9 cellular contexts compared by ENCODE assay signal in the genomic region with DNA sequence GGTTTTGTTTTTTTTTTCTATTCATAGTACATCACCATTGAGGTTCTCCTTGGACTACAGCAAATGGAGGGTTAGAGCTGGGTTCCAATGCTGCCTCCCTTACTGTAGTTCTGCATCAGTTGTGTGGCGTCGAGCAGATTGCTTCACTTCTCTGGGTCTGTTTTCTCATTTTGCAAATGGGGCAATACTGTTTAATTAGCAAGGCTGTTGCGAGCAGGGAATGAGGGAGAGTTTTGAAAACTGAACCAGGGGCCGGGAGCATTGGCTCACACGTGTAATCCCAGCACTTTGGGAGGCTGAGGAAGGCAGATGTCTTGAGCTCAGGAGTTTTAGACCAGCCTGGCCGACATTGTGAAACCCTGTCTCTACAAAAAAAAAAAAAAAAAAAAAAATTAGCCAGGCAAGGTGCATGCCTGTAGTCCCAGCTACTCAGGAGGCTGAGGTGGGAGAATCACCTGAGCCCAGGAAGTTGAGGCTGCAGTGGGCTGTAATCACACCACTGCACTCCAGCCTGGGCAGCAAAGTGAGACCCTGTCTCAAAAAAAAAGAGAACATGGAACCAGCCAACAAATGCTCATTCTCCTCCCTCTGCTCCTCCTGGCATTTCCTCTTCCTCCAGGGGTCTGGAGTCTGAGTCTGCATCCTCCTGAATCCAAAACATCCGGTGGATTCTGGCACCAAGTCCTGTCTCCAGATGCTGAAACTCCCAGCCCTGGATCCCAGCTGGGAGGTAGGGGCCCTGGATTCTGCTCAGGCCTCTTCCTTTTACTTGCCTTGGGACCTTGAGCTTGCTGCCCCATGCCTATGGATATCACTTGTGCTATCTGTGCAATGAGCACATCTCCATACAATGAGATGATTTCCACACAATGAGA. TPM values are rescaled to one million over a fixed set of nuclear protein-coding genes. Genes with fewer than 3 reads are reported as not detected.
A peak's percentile ranks its signal among the peaks of the same experiment; 100 is the strongest.
DNase-seq lines count a peak whose midpoint lies in the region; ATAC-seq and TF ChIP-seq lines count a peak whose summit lies in the region.
"Had no signal": no experiment of that assay in that cellular context is flagged by ENCODE, and none has a peak within 500 bp of the region (broad histone marks: within the 10 kb centered on the region; RNA-seq: fewer than 3 reads in every experiment).

No MANE protein-coding gene starts in this region.

- CTCF ChIA-PET in HCT116 (lab: Charles Lee) = interaction anchor here (0.6 kb wide), 1 partner anchor 280 kb away, joined by 3 read pairs; no protein-coding TSS in a partner anchor

- H3K4me1 ChIP-seq in HCT116 (ENCODE audit: control insufficient read depth in 1 of 2, insufficient read depth in 2 of 2, low read length in 2 of 2) = peaks cover 36 to 69% of the 10 kb centered on the region in 2 experiments
- H3K4me1 ChIP-seq in smooth muscle cell (ENCODE audit: low read depth) = peaks cover 18% of the 10 kb centered on the region

- no peaks in the 10 kb centered on the region for H3K9me2 ChIP-seq in HCT116 (ENCODE audit: insufficient read depth)

- no peaks in the 10 kb centered on the region for H3F3A ChIP-seq in smooth muscle cell (ENCODE audit: low read depth)

- H2AFZ ChIP-seq in HCT116 (ENCODE audit: low read depth, low read length, poor library complexity, severe bottlenecking) (peak overlapping the region; percentile 68), smooth muscle cell (ENCODE audit: low read depth) (peak overlapping the region; percentile 51)

- no peak overlapping the region for H3K4me3 ChIP-seq in HCT116 (replicated peaks in 1 of 2; ENCODE audit: low read depth in 1 of 2, low read length in 2 of 2)
- no peak overlapping the region for H3K4me3 ChIP-seq in foreskin fibroblast (ENCODE audit: low read depth in 1 of 2, low read length in 2 of 2)
- no peak overlapping the region for H3K4me3 ChIP-seq in smooth muscle cell
- H3K4me3 ChIP-seq: cardiac muscle cell had no signal

- no peak for TF ChIP-seq POLR2A in HCT116 (IDR thresholded peaks at IDR 0.05; ENCODE audit: borderline replicate concordance, extremely low read depth, insufficient read depth, insufficient read length)

- H3K4me2 ChIP-seq in HCT116 (ENCODE audit: low read length) (peak overlapping the region; percentile 62), smooth muscle cell (no peak overlapping the region)

- BruUV-seq in HCT116 (replicated peaks; lab: Mats Ljungman, UMichigan) = no TSS peak

- H3K9ac ChIP-seq in HCT116 (ENCODE audit: low read length) (peak overlapping the region; percentile 18; the same call in 1 of the 2 replicates), smooth muscle cell (ENCODE audit: low read depth) (no peak overlapping the region)

- no peak for TF ChIP-seq RAD21 in HCT116 (IDR thresholded peaks at IDR 0.05; ENCODE audit: low read depth)

- no peaks in the 10 kb centered on the region for H3K9me3 ChIP-seq in HCT116 (ENCODE audit: control insufficient read depth in 1 of 2, insufficient read depth in 1 of 2, low read depth in 1 of 2, low read length in 2 of 2)
- no peaks in the 10 kb centered on the region for H3K9me3 ChIP-seq in smooth muscle cell (replicated peaks; ENCODE audit: low read depth)

- intact Hi-C loops in HCT116 (cut with micrococcal nuclease) = no loop called here

- no peak for TF ChIP-seq CTCF in HCT116 (IDR thresholded peaks at IDR 0.05 in 2 of 3, conservative IDR thresholded peaks at IDR 0.05 in 1 of 3; ENCODE audit: borderline replicate concordance in 1 of 3, insufficient read depth in 1 of 3, low read depth in 2 of 3, low read length in 2 of 3)
- no peak for TF ChIP-seq CTCF in foreskin fibroblast (IDR thresholded peaks at IDR 0.05; ENCODE audit: low read depth, low read length)
- TF ChIP-seq CTCF in smooth muscle cell (IDR thresholded peaks at IDR 0.05; ENCODE audit: borderline replicate concordance, insufficient read depth, poor library complexity, severe bottlenecking) = no peak

- H4K20me1 ChIP-seq in HCT116 (ENCODE audit: insufficient read depth) (no peaks in the 10 kb centered on the region), smooth muscle cell (ENCODE audit: low read depth) (peaks cover 3% of the 10 kb centered on the region)

- WGBS in smooth muscle cell (ENCODE audit: low lambda C conversion rate) = 59% methylated on average over 7 of the region's 7 CpGs

- no peak for ATAC-seq in HCT116

- DNase-seq in HCT116 (ENCODE audit: low read depth, low spot score) (no peak), SKM-1 (lab: John Stamatoyannopoulos, UW; ENCODE audit: unreplicated experiment) (peak; percentile 10), foreskin fibroblast (peak; percentile 73 to 79), smooth muscle cell (lab: John Stamatoyannopoulos, UW; ENCODE audit: unreplicated experiment) (no peak), NCI-H146 (lab: John Stamatoyannopoulos, UW) (no peak), mucosa of gallbladder (ENCODE audit: low spot score) (no peak)
- DNase-seq in effector CD4-positive, alpha-beta T cell = no peak
- DNase-seq: activated CD8-positive, alpha-beta memory T cell treated with anti-CD3 and anti-CD28 coated beads for 24 hours had no signal

- POLR2A ChIA-PET in HCT116 (lab: Charles Lee) = interaction anchor here (0.7 to 10.4 kb wide), 3 partner anchors 21 to 609 kb away, joined by 3 to 162 read pairs (median 3); no protein-coding TSS in a partner anchor

- RAD21 ChIA-PET in HCT116 (lab: Charles Lee; ENCODE audit: low non-redundant PET in 1 of 2, low total read pairs in 2 of 2, uncharacterized antibody in 2 of 2, unreplicated experiment in 2 of 2) = no interaction called here

- H3K79me2 ChIP-seq in HCT116 (ENCODE audit: insufficient read depth, low read length) (peaks cover 19% of the 10 kb centered on the region), smooth muscle cell (ENCODE audit: low read depth) (peaks cover 13% of the 10 kb centered on the region)

- H3K27ac ChIP-seq in HCT116 (ENCODE audit: low read depth, low read length) (peak overlapping the region; percentile 28), smooth muscle cell (ENCODE audit: low read depth) (peak overlapping the region; percentile 19)

- no peaks in the 10 kb centered on the region; a peak in 1 of 4 replicates for H3K36me3 ChIP-seq in HCT116 (ENCODE audit: control insufficient read depth in 1 of 2, insufficient read depth in 2 of 2, low read length in 2 of 2)
- no peaks in the 10 kb centered on the region for H3K36me3 ChIP-seq in smooth muscle cell (ENCODE audit: low read depth)
- H3K36me3 ChIP-seq: cardiac muscle cell had no signal

- no peaks in the 10 kb centered on the region for H3K27me3 ChIP-seq in HCT116 (ENCODE audit: insufficient read depth, low read length)
- no peaks in the 10 kb centered on the region for H3K27me3 ChIP-seq in smooth muscle cell (ENCODE audit: low read depth)
- H3K27me3 ChIP-seq: cardiac muscle cell had no signal

TF ChIP-seq in HCT116, 20 proteins besides CTCF, POLR2A, EP300 and RAD21 (continues in another document):
- TF ChIP-seq TCF7L2 (IDR thresholded peaks at IDR 0.05; ENCODE audit: borderline replicate concordance, extremely low read depth, insufficient read depth, insufficient read length) = no peak
- no peak for TF ChIP-seq ZFX (IDR thresholded peaks at IDR 0.05)
- no peak for TF ChIP-seq EGR1 (IDR thresholded peaks at IDR 0.05; ENCODE audit: low read depth)
- no peak for TF ChIP-seq YY1 (IDR thresholded peaks at IDR 0.05; ENCODE audit: extremely low read depth, insufficient replicate concordance, low read depth, low read length)
- TF ChIP-seq SIN3A (IDR thresholded peaks at IDR 0.05; ENCODE audit: low read depth) = no peak
- TF ChIP-seq ELF1 (IDR thresholded peaks at IDR 0.05; ENCODE audit: borderline replicate concordance, low read depth) = no peak
- TF ChIP-seq ZBTB33 (IDR thresholded peaks at IDR 0.05; ENCODE audit: extremely low read depth, insufficient replicate concordance, low read length) = no peak
- TF ChIP-seq SRF (IDR thresholded peaks at IDR 0.05; ENCODE audit: low read depth) = no peak

RNA-seq across cellular contexts. Expression of gene PLOD1, which starts 3.7 kb away (rescaled TPM):
- total RNA-seq in HCT116 (2021; ENCODE audit: unreplicated experiment) = 175 TPM
- 385 TPM in 2 replicates for polyA plus RNA-seq in HCT116 (2012)
- total RNA-seq in smooth muscle cell = 292 and 362 TPM in 2 replicates
- polyA plus RNA-seq in smooth muscle cell = 425 and 559 TPM in 2 replicates
- total RNA-seq in mucosa of gallbladder = 100 TPM

RNA-seq across cellular contexts. Expression of gene KIAA2013, which starts 4.6 kb away (rescaled TPM):
- total RNA-seq in HCT116 (2021; ENCODE audit: unreplicated experiment) (61.9 TPM), smooth muscle cell (41.0 and 41.3 TPM in 2 replicates), mucosa of gallbladder (68.1 TPM)
- 77.1 and 87.7 TPM in 2 replicates for polyA plus RNA-seq in HCT116 (2012)
- 70.9 and 71.6 TPM in 2 replicates for polyA plus RNA-seq in smooth muscle cell

RNA-seq across cellular contexts. Expression of gene MFN2, which starts 49.4 kb away (rescaled TPM):
- total RNA-seq in HCT116 (2021; ENCODE audit: unreplicated experiment) (83.0 TPM), smooth muscle cell (30.0 and 34.2 TPM in 2 replicates), mucosa of gallbladder (71.1 TPM)
- polyA plus RNA-seq in HCT116 (2012) = 68.4 and 71.0 TPM in 2 replicates
- polyA plus RNA-seq in smooth muscle cell = 39.7 and 42.8 TPM in 2 replicates

Comparison
In these comparisons a context has a peak if more than half of its experiments do, and no peak if none do; other contexts are left out.
1. DNase-seq: peak in SKM-1 (single experiment) and foreskin fibroblast (2 of 2); none in HCT116 (single experiment), smooth muscle cell (single experiment), NCI-H146 (single experiment), effector CD4-positive, alpha-beta T cell (single experiment) and mucosa of gallbladder (single experiment).